Comparison of ENCODE assay signal across 10 cellular contexts in genomic region chr11:17991799-17992433, GRCh38.
DNase-seq lines count a peak whose midpoint lies in the region; ATAC-seq, FAIRE-seq and TF ChIP-seq lines count a peak whose summit lies in the region.
"Had no signal": no experiment of that assay in that cellular context is flagged by ENCODE, and none has a peak within 500 bp of the region (broad histone marks: within the 10 kb centered on the region; RNA-seq: fewer than 3 reads in every experiment).

No MANE protein-coding gene starts in this region.

- no peaks in the 10 kb centered on the region for H3K79me2 ChIP-seq in KMS-11 (ENCODE audit: insufficient read depth, low read depth)

- H3K36me3 ChIP-seq in KMS-11 (ENCODE audit: insufficient read depth), result no peaks in the 10 kb centered on the region
- H3K36me3 ChIP-seq in RWPE2 (ENCODE audit: low read depth), result peaks cover 37% of the 10 kb centered on the region

- in situ Hi-C loops in astrocyte of the spinal cord (cut with HindIII; ENCODE audit: low sequenced_read_pairs), result no loop called here

- H3K9me3 Mint-ChIP-seq in stimulated activated effector memory CD8-positive, alpha-beta T cell treated with anti-CD3 and anti-CD28 coated beads, Interleukin-12 subunit alpha, Interleukin-12 subunit beta, amount 100 ng/mL, for 72 hours, result no peaks in the 10 kb centered on the region

- H3K9me3 ChIP-seq in RWPE2 (ENCODE audit: severe bottlenecking), result no peaks in the 10 kb centered on the region
- H3K9me3 ChIP-seq: BLaER1 treated with 17β-estradiol and CSF1 and Interleukin-3, amounts not matched to agents 10 nM and 100 nM had no signal

- no peak overlapping the region for H3K9ac ChIP-seq in KMS-11
- H3K9ac ChIP-seq: BLaER1 treated with 17β-estradiol and CSF1 and Interleukin-3, amounts not matched to agents 10 nM and 100 nM had no signal

- H3K27ac Mint-ChIP-seq in stimulated activated effector memory CD8-positive, alpha-beta T cell treated with anti-CD3 and anti-CD28 coated beads, Interleukin-12 subunit alpha, Interleukin-12 subunit beta, amount 100 ng/mL, for 72 hours, result no peak overlapping the region

- TF ChIP-seq CTCF in KMS-11 (conservative IDR thresholded peaks at IDR 0.05; ENCODE audit: low read depth, low read length) (peak; percentile 81), RWPE2 (IDR thresholded peaks at IDR 0.05; ENCODE audit: poor library complexity, severe bottlenecking) (peak; percentile 90), astrocyte of the spinal cord (IDR thresholded peaks at IDR 0.05; ENCODE audit: low read depth, low read length) (peak; percentile 88)

- H3K4me2 ChIP-seq in KMS-11, result no peak overlapping the region
- H3K4me2 ChIP-seq: BLaER1 treated with 17β-estradiol and CSF1 and Interleukin-3, amounts not matched to agents 10 nM and 100 nM had no signal

- H3K27me3 ChIP-seq in KMS-11 (ENCODE audit: insufficient read depth, low read depth) (no peaks in the 10 kb centered on the region), RWPE2 (ENCODE audit: insufficient read depth, poor library complexity, severe bottlenecking) (no peaks in the 10 kb centered on the region)
- H3K27me3 ChIP-seq: BLaER1 treated with 17β-estradiol and CSF1 and Interleukin-3, amounts not matched to agents 10 nM and 100 nM had no signal

- peaks cover 64% of the 10 kb centered on the region for H3K36me3 Mint-ChIP-seq in stimulated activated effector memory CD8-positive, alpha-beta T cell treated with anti-CD3 and anti-CD28 coated beads, Interleukin-12 subunit alpha, Interleukin-12 subunit beta, amount 100 ng/mL, for 72 hours

- H3K4me1 Mint-ChIP-seq in stimulated activated effector memory CD8-positive, alpha-beta T cell treated with anti-CD3 and anti-CD28 coated beads, Interleukin-12 subunit alpha, Interleukin-12 subunit beta, amount 100 ng/mL, for 72 hours, result peaks cover 5% of the 10 kb centered on the region

- DNase-seq in NCI-H1436 (lab: John Stamatoyannopoulos, UW) (peak; percentile 10), NCI-H1436 treated with DMSO at 0.1 percent for 48 hours (lab: John Stamatoyannopoulos, UW) (no peak), RWPE2 (ENCODE audit: low spot score) (no peak), astrocyte of the spinal cord (ENCODE audit: low read depth, low spot score) (peak; percentile 64)
- peak in 1 of 2 donors; percentile 58 for DNase-seq in stimulated activated effector memory CD8-positive, alpha-beta T cell treated with anti-CD3 and anti-CD28 coated beads, Interleukin-12 subunit alpha, Interleukin-12 subunit beta, amount 100 ng/mL, for 72 hours (ENCODE audit: low spot score in 2 of 2)

- no peak overlapping the region for H3K4me3 ChIP-seq in KMS-11 (IDR thresholded peaks at IDR 0.05; ENCODE audit: insufficient read depth, low read depth, low read length)
- no peak overlapping the region for H3K4me3 ChIP-seq in RWPE2 (ENCODE audit: severe bottlenecking)
- H3K4me3 ChIP-seq in astrocyte of the spinal cord (ENCODE audit: low read depth, low read length), result no peak overlapping the region
- H3K4me3 ChIP-seq: BLaER1 treated with 17β-estradiol and CSF1 and Interleukin-3, amounts not matched to agents 10 nM and 100 nM had no signal

- H3K27ac ChIP-seq in KMS-11 (no peak overlapping the region), RWPE2 (ENCODE audit: poor library complexity, severe bottlenecking) (no peak overlapping the region)
- H3K27ac ChIP-seq: BLaER1 treated with 17β-estradiol and CSF1 and Interleukin-3, amounts not matched to agents 10 nM and 100 nM had no signal

- H3K4me1 ChIP-seq in KMS-11 (ENCODE audit: low read depth, poor library complexity, severe bottlenecking) (no peaks in the 10 kb centered on the region), RWPE2 (ENCODE audit: insufficient read depth, poor library complexity, severe bottlenecking) (no peaks in the 10 kb centered on the region)

- no peaks in the 10 kb centered on the region for H4K20me1 ChIP-seq in KMS-11 (ENCODE audit: insufficient read depth)

- peak; percentile 78 for ATAC-seq in GM21526 (IDR thresholded peaks at IDR 0.05; ENCODE audit: low FRiP score, unreplicated experiment)
- peak; percentile 65; the same call in 1 of the 3 replicates for ATAC-seq in RWPE2 (ENCODE audit: low read depth)
- peak; percentile 63 for ATAC-seq in stimulated activated effector memory CD8-positive, alpha-beta T cell treated with anti-CD3 and anti-CD28 coated beads, Interleukin-12 subunit alpha, Interleukin-12 subunit beta, amount 100 ng/mL, for 72 hours

- H3K4me3 Mint-ChIP-seq in stimulated activated effector memory CD8-positive, alpha-beta T cell treated with anti-CD3 and anti-CD28 coated beads, Interleukin-12 subunit alpha, Interleukin-12 subunit beta, amount 100 ng/mL, for 72 hours, result no peak overlapping the region

- no peak overlapping the region for H2AFZ ChIP-seq in KMS-11 (ENCODE audit: low read depth)

- peak; percentile 99 for FAIRE-seq in islet of Langerhans (lab: Jason Lieb, UNC)
- FAIRE-seq: colon had no signal

Comparison
In these comparisons a context has a peak if more than half of its experiments do, and no peak if none do; other contexts are left out.
1. DNase-seq: peak in NCI-H1436 (single experiment) and astrocyte of the spinal cord (single experiment); none in NCI-H1436 treated with DMSO at 0.1 percent for 48 hours (single experiment) and RWPE2 (single experiment).
2. Peak in every context shown above with its lines, with median percentiles within 50 percentile points of each other: ATAC-seq and CTCF ChIP-seq.